ENCODE assay signal across 24 cellular contexts in the genomic region with DNA sequence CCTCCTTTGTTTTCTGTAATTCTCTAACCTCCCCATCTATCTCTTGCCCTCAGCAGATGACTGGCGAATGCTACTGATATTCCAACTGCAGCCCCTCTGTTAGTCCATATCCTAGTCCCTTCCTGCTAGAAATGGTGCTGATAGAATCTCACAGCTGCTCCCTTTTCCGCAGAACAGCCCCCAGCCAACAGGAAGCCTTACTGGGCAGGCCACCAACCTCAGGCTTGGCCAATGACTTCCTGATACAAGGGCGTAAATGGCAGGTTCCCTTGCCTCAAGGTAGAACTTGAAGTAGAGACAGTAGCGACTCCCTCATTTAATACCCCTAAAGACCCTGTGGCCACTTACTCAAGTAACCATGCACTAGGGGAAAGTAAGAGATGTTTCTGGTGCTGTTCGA. TPM values are rescaled to one million over a fixed set of nuclear protein-coding genes. Genes with fewer than 3 reads are reported as not detected.
DNase-seq lines count a peak whose midpoint lies in the region; ATAC-seq and TF ChIP-seq lines count a peak whose summit lies in the region.
"Had no signal": no experiment of that assay in that cellular context is flagged by ENCODE, and none has a peak within 500 bp of the region (broad histone marks: within the 10 kb centered on the region; RNA-seq: fewer than 3 reads in every experiment).

No MANE protein-coding gene starts in this region.

- 89% methylated on average over 2 of the region's 5 CpGs for WGBS in mesenchymal stem cell

- TF ChIP-seq CTCF in NB4 (IDR thresholded peaks at IDR 0.05; ENCODE audit: low read depth, low read length): no peak

- CTCF ChIA-PET in activated CD8-positive, alpha-beta memory T cell treated with anti-CD3 and anti-CD28 coated beads, Interleukin-2, amount 10 ng/mL, durations not matched to agents 7 days and 5 days (lab: Charles Lee): no interaction called here

- no peak overlapping the region for H4K8ac ChIP-seq in mesenchymal stem cell (ENCODE audit: low read length)

- H3K4me1 ChIP-seq in mesenchymal stem cell (ENCODE audit: control insufficient read depth, insufficient read depth, low read depth, low read length): peaks cover 10% of the 10 kb centered on the region
- H3K4me1 ChIP-seq: HAP-1 had no signal

- H3K4me1 Mint-ChIP-seq in activated CD8-positive, alpha-beta memory T cell treated with anti-CD3 and anti-CD28 coated beads, Interleukin-2, amount 10 ng/mL, durations not matched to agents 7 days and 5 days: peaks cover 19% of the 10 kb centered on the region

- no peak overlapping the region for H3K4me2 ChIP-seq in mesenchymal stem cell (ENCODE audit: low read length, poor library complexity, severe bottlenecking)

- no peak overlapping the region for H3K27ac ChIP-seq in mesenchymal stem cell (ENCODE audit: low read length, poor library complexity, severe bottlenecking)
- H3K27ac ChIP-seq: HL-60, RWPE1 had no signal

- no peak overlapping the region for H3K18ac ChIP-seq in mesenchymal stem cell (ENCODE audit: low read depth in 1 of 2, low read length in 2 of 2)

- H3K4me3 ChIP-seq in NB4 (ENCODE audit: low read depth, low read length): no peak overlapping the region
- H3K4me3 ChIP-seq in mesenchymal stem cell (ENCODE audit: insufficient read depth in 1 of 2, low read depth in 1 of 2, low read length in 2 of 2): no peak overlapping the region
- H3K4me3 ChIP-seq: GM12878, HAP-1 had no signal

- no peaks in the 10 kb centered on the region for H3K36me3 Mint-ChIP-seq in activated CD8-positive, alpha-beta memory T cell treated with anti-CD3 and anti-CD28 coated beads, Interleukin-2, amount 10 ng/mL, durations not matched to agents 7 days and 5 days

- H3K4ac ChIP-seq in mesenchymal stem cell (ENCODE audit: low read depth in 1 of 2, low read length in 2 of 2): no peak overlapping the region

- H3K9ac ChIP-seq in mesenchymal stem cell (ENCODE audit: low read length): no peak overlapping the region

- H3K23ac ChIP-seq in mesenchymal stem cell (ENCODE audit: low read length in 2 of 2): no peak overlapping the region

- no peak overlapping the region for H2AFZ ChIP-seq in mesenchymal stem cell (ENCODE audit: low read depth, low read length)

- H3K36me3 ChIP-seq in mesenchymal stem cell (ENCODE audit: control insufficient read depth in 1 of 2, insufficient read depth in 2 of 2, low read depth in 1 of 2, low read length in 2 of 2): no peaks in the 10 kb centered on the region
- H3K36me3 ChIP-seq: HAP-1 had no signal

- H2BK15ac ChIP-seq in mesenchymal stem cell (ENCODE audit: low read depth, poor library complexity, severe bottlenecking): no peak overlapping the region

- H4K91ac ChIP-seq in mesenchymal stem cell (ENCODE audit: low read length): no peak overlapping the region

- H3K9me3 Mint-ChIP-seq in activated CD8-positive, alpha-beta memory T cell treated with anti-CD3 and anti-CD28 coated beads, Interleukin-2, amount 10 ng/mL, durations not matched to agents 7 days and 5 days (ENCODE audit: low read depth): peaks cover 2% of the 10 kb centered on the region

- DNase-seq in activated CD8-positive, alpha-beta memory T cell treated with anti-CD3 and anti-CD28 coated beads, Interleukin-2, amount 10 ng/mL, durations not matched to agents 7 days and 5 days: peak; percentile 59
- DNase-seq in activated CD8-positive, alpha-beta memory T cell treated with anti-CD3 and anti-CD28 coated beads, Interleukin-2, amount 50 U/mL, for 4 hours: no peak
- DNase-seq in NB4 (ENCODE audit: low read depth): peak; percentile 24
- no peak for DNase-seq in mesenchymal stem cell
- DNase-seq in NCI-H2107 treated with DMSO at 0.1 percent for 48 hours (lab: John Stamatoyannopoulos, UW; ENCODE audit: unreplicated experiment): no peak
- no peak for DNase-seq in HPDE6-E6E7 (ENCODE audit: extremely low spot score)
- DNase-seq: C1 segment of cervical spinal cord; CD4-positive, alpha-beta memory T cell; COR-L47; GOT3; NCI-H1092 treated with DMSO at 0.1 percent for 48 hours; NCI-H1436; NCI-H187 treated with DMSO at 0.1 percent for 48 hours; NCI-H446 treated with DMSO at 0.1 percent for 48 hours; NCI-H526; NCI-H82; SHP77 had no signal

- no peak for TF ChIP-seq POLR2A in NB4 (IDR thresholded peaks at IDR 0.05; ENCODE audit: extremely low read depth, insufficient read length)

- no peak overlapping the region for H3K14ac ChIP-seq in mesenchymal stem cell (ENCODE audit: low read length in 2 of 2)

- H2AK5ac ChIP-seq in mesenchymal stem cell (ENCODE audit: low read length, severe bottlenecking): peak overlapping the region; percentile 17

- no peak overlapping the region for H3K4me3 Mint-ChIP-seq in activated CD8-positive, alpha-beta memory T cell treated with anti-CD3 and anti-CD28 coated beads, Interleukin-2, amount 10 ng/mL, durations not matched to agents 7 days and 5 days
- H3K4me3 Mint-ChIP-seq: CD4-positive, alpha-beta memory T cell had no signal

- no peak overlapping the region for H2BK120ac ChIP-seq in mesenchymal stem cell (ENCODE audit: low read depth, low read length)

- peaks cover 5% of the 10 kb centered on the region for H3K27me3 Mint-ChIP-seq in activated CD8-positive, alpha-beta memory T cell treated with anti-CD3 and anti-CD28 coated beads, Interleukin-2, amount 10 ng/mL, durations not matched to agents 7 days and 5 days
- H3K27me3 Mint-ChIP-seq: CD4-positive, alpha-beta memory T cell had no signal

- H2BK12ac ChIP-seq in mesenchymal stem cell (ENCODE audit: low read length in 2 of 2): no peak overlapping the region

- H2BK5ac ChIP-seq in mesenchymal stem cell (ENCODE audit: low read depth, low read length, poor library complexity, severe bottlenecking): no peak overlapping the region

- ATAC-seq in activated CD8-positive, alpha-beta memory T cell treated with anti-CD3 and anti-CD28 coated beads, Interleukin-2, amount 10 ng/mL, durations not matched to agents 7 days and 5 days: peak; percentile 57
- no peak for ATAC-seq in GM18868 (IDR thresholded peaks at IDR 0.05; ENCODE audit: unreplicated experiment)
- ATAC-seq: GM12878, Panc1 had no signal

- peak overlapping the region; percentile 34 for H3K27ac Mint-ChIP-seq in activated CD8-positive, alpha-beta memory T cell treated with anti-CD3 and anti-CD28 coated beads, Interleukin-2, amount 10 ng/mL, durations not matched to agents 7 days and 5 days

- peaks cover under 1% of the 10 kb centered on the region for H3K9me3 ChIP-seq in mesenchymal stem cell (ENCODE audit: control insufficient read depth, low read length)
- H3K9me3 ChIP-seq: HAP-1 had no signal

- H3K27me3 ChIP-seq in mesenchymal stem cell (ENCODE audit: control insufficient read depth in 1 of 2, insufficient read depth in 1 of 2, low read length in 2 of 2): peaks cover 0 to 21% of the 10 kb centered on the region in 2 experiments

- no peaks in the 10 kb centered on the region for H3K79me1 ChIP-seq in mesenchymal stem cell (replicated peaks; ENCODE audit: low read length, poor library complexity, severe bottlenecking)

RNA-seq across cellular contexts. Expression of a gene that starts 26.7 kb away (rescaled TPM):
- total RNA-seq in activated CD8-positive, alpha-beta memory T cell treated with anti-CD3 and anti-CD28 coated beads, Interleukin-2, amount 10 ng/mL, durations not matched to agents 7 days and 5 days: 1 to 10 TPM; 1.4 to 3.8 TPM
- polyA plus RNA-seq in mesenchymal stem cell (2013, experiment 1 of 2): 0.33 TPM
- 0.34 TPM for polyA plus RNA-seq in mesenchymal stem cell (2013, experiment 2 of 2)
- total RNA-seq: OCI-LY7 had no signal

Comparison
In these comparisons a context has a peak if more than half of its experiments do, and no peak if none do; other contexts are left out.
1. DNase-seq: peak in activated CD8-positive, alpha-beta memory T cell treated with anti-CD3 and anti-CD28 coated beads, Interleukin-2, amount 10 ng/mL, durations not matched to agents 7 days and 5 days (single experiment) and NB4 (single experiment); none in activated CD8-positive, alpha-beta memory T cell treated with anti-CD3 and anti-CD28 coated beads, Interleukin-2, amount 50 U/mL, for 4 hours (single experiment), mesenchymal stem cell (single experiment), NCI-H2107 treated with DMSO at 0.1 percent for 48 hours (single experiment) and HPDE6-E6E7 (single experiment).